Comparison of ENCODE assay signal across 19 cellular contexts in genomic region chr3:72767927-72768880, GRCh38.
DNase-seq lines count a peak whose midpoint lies in the region; ATAC-seq and TF ChIP-seq lines count a peak whose summit lies in the region.
"Had no signal": no experiment of that assay in that cellular context is flagged by ENCODE, and none has a peak within 500 bp of the region (broad histone marks: within the 10 kb centered on the region; RNA-seq: fewer than 3 reads in every experiment).

No MANE protein-coding gene starts in this region.

- ATAC-seq in HG03045 (IDR thresholded peaks at IDR 0.05; ENCODE audit: unreplicated experiment) = no peak
- ATAC-seq in left lobe of liver = no peak
- ATAC-seq: foreskin keratinocyte, Panc1 had no signal

- no peaks in the 10 kb centered on the region for H3K9me3 ChIP-seq in HEK293 (ENCODE audit: control insufficient read depth, insufficient read depth, low read depth, low read length)
- no peaks in the 10 kb centered on the region for H3K9me3 ChIP-seq in NT2/D1 (ENCODE audit: insufficient read depth, low read length)
- no peaks in the 10 kb centered on the region for H3K9me3 ChIP-seq in hepatocyte (ENCODE audit: low read depth)
- H3K9me3 ChIP-seq in neuronal stem cell (replicated peaks in 1 of 2; ENCODE audit: control insufficient read depth in 2 of 2, insufficient read depth in 1 of 2, low read depth in 1 of 2, low read length in 2 of 2) = no peaks in the 10 kb centered on the region

- H3K9ac ChIP-seq in NT2/D1 (ENCODE audit: insufficient read length, low read depth) (no peak overlapping the region), neuronal stem cell (ENCODE audit: low read depth, low read length, poor library complexity) (no peak overlapping the region)

- H3K4me3 ChIP-seq in HEK293 (ENCODE audit: low read depth, low read length) (no peak overlapping the region), NT2/D1 (ENCODE audit: insufficient read length, low read depth) (no peak overlapping the region), hepatocyte (no peak overlapping the region), neuronal stem cell (ENCODE audit: low read length in 2 of 2) (no peak overlapping the region)

- DNase-seq in NT2/D1 (ENCODE audit: low read depth, low spot score) = peak; percentile 25
- DNase-seq in hepatocyte (ENCODE audit: low spot score) = no peak
- peak; percentile 9 for DNase-seq in neuronal stem cell (ENCODE audit: low spot score)
- no peak for DNase-seq in left lobe of liver (ENCODE audit: low spot score)
- DNase-seq in NCI-H2196 treated with DMSO at 0.1 percent for 48 hours (lab: John Stamatoyannopoulos, UW; ENCODE audit: unreplicated experiment) = no peak
- DNase-seq: activated CD4-positive, alpha-beta T cell treated with anti-CD3 and anti-CD28 coated beads, Interleukin-2, amount 10 ng/mL, durations not matched to agents 7 days and 5 days; activated naive CD8-positive, alpha-beta T cell treated with anti-CD3 and anti-CD28 coated beads for 36 hours; COR-L47; foreskin keratinocyte; H7; immature natural killer cell; Karpas-422; mesenchymal stem cell; NCI-H1436; NCI-H748 treated with DMSO at 0.1 percent for 48 hours; stimulated activated CD4-positive, alpha-beta T cell treated with anti-CD3 and anti-CD28 coated beads, Interleukin-2, amount 100 ng/mL, for 24 hours had no signal

- H2BK120ac ChIP-seq in neuronal stem cell (ENCODE audit: low read depth, low read length) = no peak overlapping the region

- no peak overlapping the region for H2BK5ac ChIP-seq in neuronal stem cell (ENCODE audit: low read length)

- peak overlapping the region; percentile 4 for H2AFZ ChIP-seq in hepatocyte
- peak overlapping the region; percentile 37 for H2AFZ ChIP-seq in neuronal stem cell (ENCODE audit: low read length)

- no peak overlapping the region for H4K91ac ChIP-seq in neuronal stem cell (ENCODE audit: low read depth, low read length, poor library complexity)

- H3K36me3 ChIP-seq in HEK293 (ENCODE audit: control insufficient read depth in 2 of 2, insufficient read depth in 1 of 2, low read length in 2 of 2) (no peaks in the 10 kb centered on the region), NT2/D1 (ENCODE audit: insufficient read depth, insufficient read length, low read length) (peaks cover 5% of the 10 kb centered on the region), hepatocyte (replicated peaks; ENCODE audit: insufficient read depth, low read depth) (no peaks in the 10 kb centered on the region), neuronal stem cell (replicated peaks in 1 of 2; ENCODE audit: control insufficient read depth in 2 of 2, insufficient read depth in 2 of 2, low read length in 2 of 2) (no peaks in the 10 kb centered on the region)

- WGBS in hepatocyte (ENCODE audit: low lambda C conversion rate, missing lambda C conversion rate) = 37% methylated on average over 14 of the region's 14 CpGs
- WGBS in neuronal stem cell (ENCODE audit: extremely low coverage in 2 of 2, insufficient read length in 2 of 2, insufficient replicate concordance in 1 of 2), 2 donors = no CpG with 5 or more reads among the region's 14 CpGs

- no peak overlapping the region for H3K18ac ChIP-seq in neuronal stem cell (ENCODE audit: low read length)

- H3K4me1 ChIP-seq in HEK293 (ENCODE audit: control insufficient read depth, insufficient read depth, low read length) = no peaks in the 10 kb centered on the region
- H3K4me1 ChIP-seq in NT2/D1 (ENCODE audit: insufficient read depth, insufficient read length) = peaks cover 11% of the 10 kb centered on the region
- peaks cover 14% of the 10 kb centered on the region for H3K4me1 ChIP-seq in hepatocyte (ENCODE audit: insufficient read depth)
- H3K4me1 ChIP-seq in neuronal stem cell (ENCODE audit: control insufficient read depth in 2 of 2, insufficient read depth in 1 of 2, low read depth in 1 of 2, low read length in 2 of 2) = peaks cover 13 to 19% of the 10 kb centered on the region in 2 donors
- H3K4me1 ChIP-seq: foreskin keratinocyte had no signal

- H3K4me2 ChIP-seq in hepatocyte (peak overlapping the region; percentile 66), neuronal stem cell (ENCODE audit: insufficient read depth, low read length, poor library complexity, severe bottlenecking) (no peak overlapping the region)

- no peaks in the 10 kb centered on the region for H3K79me2 ChIP-seq in hepatocyte

- no peak overlapping the region for H3K14ac ChIP-seq in neuronal stem cell (ENCODE audit: low read length)

- H3K27me3 ChIP-seq in NT2/D1 (ENCODE audit: insufficient read depth, insufficient read length) (no peaks in the 10 kb centered on the region), hepatocyte (no peaks in the 10 kb centered on the region), neuronal stem cell (ENCODE audit: control insufficient read depth in 3 of 3, insufficient read depth in 3 of 3, low read depth in 1 of 3, low read length in 3 of 3) (no peaks in the 10 kb centered on the region)
- H3K27me3 ChIP-seq: foreskin keratinocyte had no signal

- POLR2A ChIA-PET in HEK293 (lab: Yijun Ruan, JAX) = no interaction called here

- no peak overlapping the region for H3K23ac ChIP-seq in neuronal stem cell (ENCODE audit: low read depth, low read length, poor library complexity)

- no peak overlapping the region for H2BK12ac ChIP-seq in neuronal stem cell (ENCODE audit: low read length)

- CTCF ChIA-PET in HEK293 (lab: Yijun Ruan, JAX) = no interaction called here

- H3K27ac ChIP-seq in HEK293 (ENCODE audit: extremely low read depth, low read depth, low read length) = no peak overlapping the region
- H3K27ac ChIP-seq in hepatocyte = no peak overlapping the region
- H3K27ac ChIP-seq in neuronal stem cell (replicated peaks; ENCODE audit: low read length) = no peak overlapping the region
- H3K27ac ChIP-seq: foreskin keratinocyte had no signal

- no peak overlapping the region for H3K4ac ChIP-seq in neuronal stem cell (ENCODE audit: low read length)

- TF ChIP-seq CTCF in HEK293 (tag by site-specific recombination; IDR thresholded peaks at IDR 0.05) (no peak), hepatocyte (IDR thresholded peaks at IDR 0.05; ENCODE audit: poor library complexity) (no peak)

- no peaks in the 10 kb centered on the region for H3K79me1 ChIP-seq in neuronal stem cell (ENCODE audit: low read depth, low read length)

- no peaks in the 10 kb centered on the region for H4K20me1 ChIP-seq in hepatocyte (ENCODE audit: insufficient read depth, poor library complexity, severe bottlenecking)

- H2AK5ac ChIP-seq in neuronal stem cell (ENCODE audit: low read depth, low read length) = no peak overlapping the region

- H4K8ac ChIP-seq in neuronal stem cell (ENCODE audit: low read depth, low read length) = no peak overlapping the region

- H3K9me2 ChIP-seq in hepatocyte (replicated peaks; ENCODE audit: insufficient read depth) = no peaks in the 10 kb centered on the region

- no peak overlapping the region for H2BK15ac ChIP-seq in neuronal stem cell (ENCODE audit: low read length)

TF ChIP-seq in HEK293, 187 proteins besides CTCF, POLR2A, EP300 and RAD21:
- TF ChIP-seq ZIC2 (tag by site-specific recombination; IDR thresholded peaks at IDR 0.05) (0 out of 2 replicates have a peak, but pooled peaks have one; percentile 13), ZNF830 (tag by site-specific recombination; IDR thresholded peaks at IDR 0.05; ENCODE audit: low read depth) (no peak)

Comparison
In these comparisons a context has a peak if more than half of its experiments do, and no peak if none do; other contexts are left out.
1. DNase-seq: peak in NT2/D1 (single experiment) and neuronal stem cell (single experiment); none in hepatocyte (single experiment), left lobe of liver (single experiment) and NCI-H2196 treated with DMSO at 0.1 percent for 48 hours (single experiment).